In genomic region chr20:36305602-36306556, GRCh38 we compare ENCODE assay signal across 8 cellular contexts. TPM values are rescaled to one million over a fixed set of nuclear protein-coding genes. Genes with fewer than 3 reads are reported as not detected.
DNase-seq lines count a peak whose midpoint lies in the region; ATAC-seq and TF ChIP-seq lines count a peak whose summit lies in the region.

Gene DLGAP4, plus strand, starts transcription at chr20:36306339. Its CDS starts 125,379 bp downstream, at chr20:36431718.

- H3F3A ChIP-seq in GM23338 (replicated peaks; ENCODE audit: low read depth), result 0 out of 2 replicates have a peak, but pooled peaks cover 4% of the 10 kb centered on the region

- H4K20me1 ChIP-seq in GM23338 (replicated peaks; ENCODE audit: insufficient read depth), result no peaks in the 10 kb centered on the region; the same call in 1 of the 2 replicates

- peaks cover 10% of the 10 kb centered on the region; the same call in 1 of the 2 replicates for H3K4me1 ChIP-seq in GM23338 (ENCODE audit: insufficient read depth)

- no peaks in the 10 kb centered on the region for H3K79me2 ChIP-seq in GM23338 (replicated peaks; ENCODE audit: insufficient read depth)

- no peak within 1 kb of the TSS for H3K27ac ChIP-seq in GM23338 (ENCODE audit: low read depth)

- peak within 1 kb of the TSS; percentile 89 for H3K4me3 ChIP-seq in GM23338

- peak within 1 kb of the TSS; percentile 89 for H2AFZ ChIP-seq in GM23338

- peak within 1 kb of the TSS; percentile 98 for H3K4me2 ChIP-seq in GM23338

- peak; percentile 48 for ATAC-seq in GM23338
- no peak for ATAC-seq in Right ventricle myocardium superior (ENCODE audit: poor library complexity)

- no peaks in the 10 kb centered on the region for H3K9me3 Mint-ChIP-seq in GM23338
- H3K9me3 Mint-ChIP-seq in T-helper 2 cell treated with Interferon-gamma antibody and Interleukin-4, amounts not matched to agents 5 μg/mL and 100 μg/mL, for 36 hours, result no peaks in the 10 kb centered on the region

- H3K27me3 Mint-ChIP-seq in GM23338 (ENCODE audit: insufficient read depth, low read depth, poor library complexity), result peaks cover 23% of the 10 kb centered on the region
- peaks cover 54% of the 10 kb centered on the region for H3K27me3 Mint-ChIP-seq in T-helper 2 cell treated with Interferon-gamma antibody and Interleukin-4, amounts not matched to agents 5 μg/mL and 100 μg/mL, for 36 hours (ENCODE audit: low read depth)

- H3K9me2 ChIP-seq in GM23338 (ENCODE audit: insufficient read depth), result no peaks in the 10 kb centered on the region

- peak; percentile 72 for DNase-seq in GM23338 (ENCODE audit: low spot score)
- no peak for DNase-seq in T-helper 2 cell treated with Interferon-gamma antibody and Interleukin-4, amounts not matched to agents 5 μg/mL and 100 μg/mL, for 36 hours (ENCODE audit: low spot score)
- DNase-seq in Right ventricle myocardium superior, result no peak
- peak; percentile 1 for DNase-seq in pons (ENCODE audit: low spot score)
- no peak for DNase-seq in CD1c-positive myeloid dendritic cell (ENCODE audit: extremely low spot score)
- DNase-seq in UCSD-AML1 (lab: John Stamatoyannopoulos, UW; ENCODE audit: unreplicated experiment), result no peak
- no peak for DNase-seq in T-helper 9 cell
- no peak for DNase-seq in C1 segment of cervical spinal cord (lab: John Stamatoyannopoulos, UW)

- peak; percentile 32 to 42 for TF ChIP-seq CTCF in GM23338 (conservative IDR thresholded peaks at IDR 0.05; ENCODE audit: low read depth in 2 of 2)

- no peaks in the 10 kb centered on the region for H3K36me3 ChIP-seq in GM23338 (ENCODE audit: insufficient read depth)

- intact Hi-C loops in Right ventricle myocardium superior (cut with DNase I), result no loop called here

- H3K36me3 Mint-ChIP-seq in GM23338 (ENCODE audit: low read depth), result no peaks in the 10 kb centered on the region
- H3K36me3 Mint-ChIP-seq in T-helper 2 cell treated with Interferon-gamma antibody and Interleukin-4, amounts not matched to agents 5 μg/mL and 100 μg/mL, for 36 hours (ENCODE audit: low read depth), result no peaks in the 10 kb centered on the region

- no peak within 1 kb of the TSS for H3K27ac Mint-ChIP-seq in GM23338
- no peak within 1 kb of the TSS for H3K27ac Mint-ChIP-seq in T-helper 2 cell treated with Interferon-gamma antibody and Interleukin-4, amounts not matched to agents 5 μg/mL and 100 μg/mL, for 36 hours

- H3K4me1 Mint-ChIP-seq in GM23338, result peaks cover 21% of the 10 kb centered on the region
- H3K4me1 Mint-ChIP-seq in T-helper 2 cell treated with Interferon-gamma antibody and Interleukin-4, amounts not matched to agents 5 μg/mL and 100 μg/mL, for 36 hours (ENCODE audit: low read depth), result no peaks in the 10 kb centered on the region

- peak within 1 kb of the TSS; percentile 75 for H3K4me3 Mint-ChIP-seq in GM23338
- peak within 1 kb of the TSS; percentile 13 for H3K4me3 Mint-ChIP-seq in T-helper 2 cell treated with Interferon-gamma antibody and Interleukin-4, amounts not matched to agents 5 μg/mL and 100 μg/mL, for 36 hours

- peaks cover 41% of the 10 kb centered on the region for H3K27me3 ChIP-seq in GM23338 (ENCODE audit: insufficient read depth)

TF ChIP-seq in GM23338, 12 proteins besides CTCF, POLR2A, EP300 and RAD21:
- TF ChIP-seq EZH2 (IDR thresholded peaks at IDR 0.05; ENCODE audit: low read depth, unreplicated experiment) (peak; percentile 29), ETS1 (IDR thresholded peaks at IDR 0.05) (no peak)

RNA-seq across cellular contexts. Expression of gene DLGAP4, which starts in this region (rescaled TPM):
- total RNA-seq in GM23338 (2014; rRNA removed; shearing (Covaris generic)), result 34.9 and 46.1 TPM in 2 replicates
- polyA plus RNA-seq in GM23338 (2016; fragmentation: Nextera tagmentation; extraction: Ambion mirVana), result 46.8 and 52.2 TPM in 2 replicates
- total RNA-seq in Right ventricle myocardium superior, result 40.9 TPM

Comparison
In these comparisons a context has a peak if more than half of its experiments do, and no peak if none do; other contexts are left out.
1. DNase-seq: peak in GM23338 (single experiment) and pons (single experiment); none in T-helper 2 cell treated with Interferon-gamma antibody and Interleukin-4, amounts not matched to agents 5 μg/mL and 100 μg/mL, for 36 hours (single experiment), Right ventricle myocardium superior (single experiment), CD1c-positive myeloid dendritic cell (single experiment), UCSD-AML1 (single experiment), T-helper 9 cell (single experiment) and C1 segment of cervical spinal cord (0 of 14).